ENCODE assay signal across 8 cellular contexts in genomic region chr5:163437309-163438182, GRCh38. TPM values are rescaled to one million over a fixed set of nuclear protein-coding genes. Genes with fewer than 3 reads are reported as not detected.
DNase-seq lines count a peak whose midpoint lies in the region; ATAC-seq and TF ChIP-seq lines count a peak whose summit lies in the region.

TSS of gene CCNG1 (plus strand) at chr5:163437595. CDS start at chr5:163439257, 1,662 bp downstream.

- H3K27ac ChIP-seq in coronary artery (peak within 1 kb of the TSS; percentile 84 to 94), layer of hippocampus (ENCODE audit: low read depth, low read length) (peak within 1 kb of the TSS; percentile 87)

- peaks cover 46% of the 10 kb centered on the region for H3K4me1 Mint-ChIP-seq in activated CD4-positive, alpha-beta T cell treated with anti-CD3 and anti-CD28 coated beads, Interleukin-2, amount 10 ng/mL, durations not matched to agents 7 days and 5 days

- peak; percentile 94 for ATAC-seq in HG03460 (IDR thresholded peaks at IDR 0.05; ENCODE audit: unreplicated experiment)

- no peaks in the 10 kb centered on the region for H3K9me3 Mint-ChIP-seq in activated CD4-positive, alpha-beta T cell treated with anti-CD3 and anti-CD28 coated beads, Interleukin-2, amount 10 ng/mL, durations not matched to agents 7 days and 5 days

- H3K27me3 ChIP-seq in BJ (ENCODE audit: control insufficient read depth, insufficient read depth, low read length) (no peaks in the 10 kb centered on the region; the same call in 1 of the 2 replicates), layer of hippocampus (ENCODE audit: control insufficient read depth, insufficient read depth, low read length) (no peaks in the 10 kb centered on the region)

- CTCF ChIA-PET in BJ (lab: Yijun Ruan, JAX) = interaction anchor here (0.6 to 2.1 kb wide), 3 partner anchors 13 to 29 kb away, joined by 3 to 7 read pairs (median 3); partner anchors contain the start of gene NUDCD2
- CTCF ChIA-PET in activated CD4-positive, alpha-beta T cell treated with anti-CD3 and anti-CD28 coated beads, Interleukin-2, amount 10 ng/mL, durations not matched to agents 7 days and 5 days (lab: Charles Lee) = interaction anchor here (1.0 to 1.9 kb wide), 5 partner anchors 11 to 24 kb away, joined by 3 to 9 read pairs (median 3); partner anchors contain the start of genes HMMR and NUDCD2

- H3K27me3 Mint-ChIP-seq in activated CD4-positive, alpha-beta T cell treated with anti-CD3 and anti-CD28 coated beads, Interleukin-2, amount 10 ng/mL, durations not matched to agents 7 days and 5 days = peaks cover 8% of the 10 kb centered on the region

- peak within 1 kb of the TSS; percentile 91 for H3K4me3 Mint-ChIP-seq in activated CD4-positive, alpha-beta T cell treated with anti-CD3 and anti-CD28 coated beads, Interleukin-2, amount 10 ng/mL, durations not matched to agents 7 days and 5 days

- peaks cover 1% of the 10 kb centered on the region for H3K36me3 ChIP-seq in BJ (ENCODE audit: control insufficient read depth, insufficient read depth, low read length)

- peak; percentile 78 for DNase-seq in BJ (ENCODE audit: low read depth)
- peak; percentile 69 for DNase-seq in GM19240 (ENCODE audit: insufficient read length, low spot score)
- DNase-seq in NCI-H526 (lab: John Stamatoyannopoulos, UW) = peak; percentile 91 to 95
- DNase-seq in activated CD4-positive, alpha-beta T cell treated with anti-CD3 and anti-CD28 coated beads, Interleukin-2, amount 10 ng/mL, durations not matched to agents 7 days and 5 days = peak; percentile 94
- peak; percentile 96 for DNase-seq in coronary artery (ENCODE audit: low spot score)
- peak; percentile 73 to 74 for DNase-seq in stimulated activated CD4-positive, alpha-beta T cell treated with anti-CD3 and anti-CD28 coated beads, Interleukin-1b, Interleukin-23, amount 100 ng/mL, for 4 hours (ENCODE audit: low read depth in 2 of 2)

- peak within 1 kb of the TSS; percentile 92 for H3K27ac Mint-ChIP-seq in activated CD4-positive, alpha-beta T cell treated with anti-CD3 and anti-CD28 coated beads, Interleukin-2, amount 10 ng/mL, durations not matched to agents 7 days and 5 days

- peaks cover 28% of the 10 kb centered on the region for H3K36me3 Mint-ChIP-seq in activated CD4-positive, alpha-beta T cell treated with anti-CD3 and anti-CD28 coated beads, Interleukin-2, amount 10 ng/mL, durations not matched to agents 7 days and 5 days (ENCODE audit: low read depth)

- POLR2A ChIA-PET in BJ (lab: Charles Lee) = interaction anchor here (1.1 kb wide), 2 partner anchors 21 to 23 kb away, joined by 3 read pairs; partner anchors contain the start of genes HMMR and NUDCD2
- POLR2A ChIA-PET in activated CD4-positive, alpha-beta T cell treated with anti-CD3 and anti-CD28 coated beads, Interleukin-2, amount 10 ng/mL, durations not matched to agents 7 days and 5 days (lab: Charles Lee) = interaction anchor here (1.5 kb wide), 1 partner anchor 23 kb away, joined by 6 read pairs; the partner anchor contains the start of genes HMMR and NUDCD2

- peak; percentile 2; the same call in 1 of the 2 replicates for TF ChIP-seq CTCF in BJ (IDR thresholded peaks at IDR 0.05; ENCODE audit: insufficient read depth, low read depth, low read length)
- TF ChIP-seq CTCF in coronary artery (IDR thresholded peaks at IDR 0.05) = no peak

- H3K4me3 ChIP-seq in BJ (ENCODE audit: low read depth, low read length) (peak within 1 kb of the TSS; percentile 95), coronary artery (peak within 1 kb of the TSS; percentile 97)

RNA-seq across cellular contexts. Expression of gene CCNG1, which starts in this region (rescaled TPM):
- polyA plus RNA-seq in BJ (2011; rRNA removed) = 74.2 and 125 TPM in 2 replicates
- 45.4 and 65.9 TPM in 2 replicates for polyA minus RNA-seq in BJ (2011; rRNA and poly(A)+ RNA removed)
- total RNA-seq in activated CD4-positive, alpha-beta T cell treated with anti-CD3 and anti-CD28 coated beads, Interleukin-2, amount 10 ng/mL, durations not matched to agents 7 days and 5 days = 100 to 1,000 TPM; 137 to 142 TPM

Comparison
In these comparisons a context has a peak if more than half of its experiments do, and no peak if none do; other contexts are left out.
1. Peak in every context shown above with its lines: DNase-seq, ATAC-seq, H3K4me3 ChIP-seq and H3K27ac ChIP-seq.